ENCODE assay signal across 8 cellular contexts in genomic region chr1:23743287-23744052, GRCh38. TPM values are rescaled to one million over a fixed set of nuclear protein-coding genes. Genes with fewer than 3 reads are reported as not detected.
DNase-seq lines count a peak whose midpoint lies in the region; ATAC-seq and TF ChIP-seq lines count a peak whose summit lies in the region.

Gene ELOA, plus strand, starts transcription at chr1:23743471. Its CDS starts 33 bp downstream, at chr1:23743504.

- ATAC-seq in GM21825 (IDR thresholded peaks at IDR 0.05; ENCODE audit: unreplicated experiment) (peak; percentile 77), psoas muscle (peak; percentile 92 to 93 (median 92))

- H3K27me3 ChIP-seq in adrenal gland (no peaks in the 10 kb centered on the region), left ventricle myocardium inferior (ENCODE audit: low read depth) (no peaks in the 10 kb centered on the region), psoas muscle (ENCODE audit: insufficient read depth in 3 of 3, low read length in 2 of 3) (no peaks in the 10 kb centered on the region)

- intact Hi-C loops in adrenal gland (cut with DNase I) (loop anchor here in 1 of 2 donors (5.0 kb wide), 1 partner anchor 51 kb away; the partner anchor contains the start of gene RPL11), left ventricle myocardium inferior (cut with micrococcal nuclease) (no loop called here), psoas muscle (cut with DNase I) (loop anchor here (2.0 to 10.0 kb wide), 2 partner anchors 49 to 51 kb away; partner anchors contain the start of gene RPL11 (in 1 of the 2))

- H3K27ac ChIP-seq in adrenal gland (peak within 1 kb of the TSS; percentile 25 to 94 (median 84)), left ventricle myocardium inferior (replicated peaks) (peak within 1 kb of the TSS; percentile 95), psoas muscle (peak within 1 kb of the TSS; percentile 91), urinary bladder (ENCODE audit: low read depth) (peak within 1 kb of the TSS; percentile 90)

- H3K4me3 Mint-ChIP-seq in T-helper 1 cell treated with Interleukin-12 subunit alpha and Interleukin-12 subunit beta and Interleukin-4 antibody, amounts not matched to agents 30 μg/mL and 1 μg/mL, for 36 hours, result peak within 1 kb of the TSS; percentile 92

- H3K4me1 Mint-ChIP-seq in T-helper 1 cell treated with Interleukin-12 subunit alpha and Interleukin-12 subunit beta and Interleukin-4 antibody, amounts not matched to agents 30 μg/mL and 1 μg/mL, for 36 hours (ENCODE audit: low read depth), result peaks cover 44% of the 10 kb centered on the region

- H3K9me3 ChIP-seq in adrenal gland (replicated peaks in 1 of 3), result no peaks in the 10 kb centered on the region
- H3K9me3 ChIP-seq in left ventricle myocardium inferior (replicated peaks), result no peaks in the 10 kb centered on the region
- H3K9me3 ChIP-seq in psoas muscle, result no peaks in the 10 kb centered on the region

- no peaks in the 10 kb centered on the region for H3K36me3 ChIP-seq in adrenal gland (replicated peaks in 1 of 2)
- peaks cover 7% of the 10 kb centered on the region for H3K36me3 ChIP-seq in left ventricle myocardium inferior
- H3K36me3 ChIP-seq in psoas muscle (ENCODE audit: insufficient read depth in 1 of 2, low read depth in 1 of 2), result peaks cover 2 to 7% of the 10 kb centered on the region in 2 donors
- no peaks in the 10 kb centered on the region for H3K36me3 ChIP-seq in urinary bladder (ENCODE audit: insufficient read depth)

- peak; percentile 32 to 62 for TF ChIP-seq POLR2A in adrenal gland (IDR thresholded peaks at IDR 0.05)

- H3K4me3 ChIP-seq in LNCaP clone FGC (ENCODE audit: low read depth, low read length), result peak within 1 kb of the TSS; percentile 71
- peak within 1 kb of the TSS; percentile 60 to 78 (median 70) for H3K4me3 ChIP-seq in adrenal gland
- H3K4me3 ChIP-seq in left ventricle myocardium inferior, result peak within 1 kb of the TSS; percentile 98
- H3K4me3 ChIP-seq in psoas muscle, result peak within 1 kb of the TSS; percentile 91
- H3K4me3 ChIP-seq in urinary bladder (ENCODE audit: low read depth, low read length), result peak within 1 kb of the TSS; percentile 93

- 0 to 3% (median 1%) methylated on average over 8 to 109 of the region's 109 CpGs; no CpG with 5 or more reads in 1 of the 4 donors for whole genome bisulfite sequencing in adrenal gland, 4 donors
- 0 to 1% (median 0%) methylated on average over 40 to 108 of the region's 109 CpGs for WGBS in psoas muscle, 3 donors
- whole genome bisulfite sequencing in urinary bladder, result under 1% methylated on average over 109 of the region's 109 CpGs

- TF ChIP-seq CTCF in LNCaP clone FGC (IDR thresholded peaks at IDR 0.05; ENCODE audit: control insufficient read depth, extremely low read depth, insufficient read depth) (no peak), adrenal gland (IDR thresholded peaks at IDR 0.05) (no peak), left ventricle myocardium inferior (IDR thresholded peaks at IDR 0.05; ENCODE audit: borderline replicate concordance) (no peak), psoas muscle (IDR thresholded peaks at IDR 0.05) (no peak)

- peaks cover 11 to 31% of the 10 kb centered on the region in 2 donors for H3K4me1 ChIP-seq in adrenal gland (replicated peaks in 1 of 2)
- H3K4me1 ChIP-seq in left ventricle myocardium inferior, result peaks cover 62% of the 10 kb centered on the region
- peaks cover 38% of the 10 kb centered on the region for H3K4me1 ChIP-seq in psoas muscle
- H3K4me1 ChIP-seq in urinary bladder (ENCODE audit: insufficient read depth), result no peaks in the 10 kb centered on the region

- H3K27me3 Mint-ChIP-seq in T-helper 1 cell treated with Interleukin-12 subunit alpha and Interleukin-12 subunit beta and Interleukin-4 antibody, amounts not matched to agents 30 μg/mL and 1 μg/mL, for 36 hours (ENCODE audit: low read depth), result no peaks in the 10 kb centered on the region

- no peaks in the 10 kb centered on the region for H3K9me3 Mint-ChIP-seq in T-helper 1 cell treated with Interleukin-12 subunit alpha and Interleukin-12 subunit beta and Interleukin-4 antibody, amounts not matched to agents 30 μg/mL and 1 μg/mL, for 36 hours

- DNase-seq in GDM1 (lab: John Stamatoyannopoulos, UW), result peak; percentile 78
- no peak for DNase-seq in LNCaP clone FGC (ENCODE audit: low read depth)
- DNase-seq in adrenal gland, result peak; percentile 59 to 75 (median 70)
- DNase-seq in left ventricle myocardium inferior, result peak; percentile 79
- DNase-seq in psoas muscle, result peak; percentile 80 to 89

- H3K36me3 Mint-ChIP-seq in T-helper 1 cell treated with Interleukin-12 subunit alpha and Interleukin-12 subunit beta and Interleukin-4 antibody, amounts not matched to agents 30 μg/mL and 1 μg/mL, for 36 hours (ENCODE audit: low read depth), result peaks cover 9% of the 10 kb centered on the region

- peak within 1 kb of the TSS; percentile 94 for H3K27ac Mint-ChIP-seq in T-helper 1 cell treated with Interleukin-12 subunit alpha and Interleukin-12 subunit beta and Interleukin-4 antibody, amounts not matched to agents 30 μg/mL and 1 μg/mL, for 36 hours

RNA-seq across cellular contexts. Expression of gene ELOA, which starts in this region (rescaled TPM):
- total RNA-seq in adrenal gland, result 10 to 100 TPM; 28.0 to 44.7 (median 30.9) TPM
- polyA plus RNA-seq in adrenal gland, result 10 to 100 TPM; 11.5 to 37.8 (median 15.1) TPM
- 29.1 TPM for total RNA-seq in left ventricle myocardium inferior
- total RNA-seq in psoas muscle, result 10 to 100 TPM; 41.4 to 68.9 (median 52.3) TPM
- 10 to 100 TPM; 19.8 to 53.1 (median 36.2) TPM for polyA plus RNA-seq in psoas muscle
- 17.3 TPM for total RNA-seq in urinary bladder
- 21.5 TPM for polyA plus RNA-seq in urinary bladder
